In the genomic region with DNA sequence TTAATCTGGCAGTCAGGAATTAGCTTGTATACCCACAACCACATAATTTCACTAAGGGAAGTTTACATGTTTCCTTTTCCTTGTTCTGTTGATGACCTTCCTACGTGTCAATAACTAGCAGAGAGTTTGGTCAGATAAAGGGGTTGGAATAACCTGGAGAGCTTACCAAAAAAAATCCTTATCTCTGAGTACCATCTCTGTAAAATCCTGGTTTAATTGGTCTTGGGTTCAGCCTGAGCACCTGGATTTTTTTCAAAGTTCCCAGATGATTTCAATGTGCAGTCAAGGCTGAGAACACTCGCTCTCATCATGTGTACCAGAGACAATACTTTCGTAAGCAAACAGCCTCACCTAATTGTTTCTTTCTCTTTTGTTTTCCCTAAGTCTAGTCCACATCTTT, we compare ENCODE assay signal across 19 cellular contexts.
"Had no signal": no experiment of that assay in that cellular context is flagged by ENCODE, and none has a peak within 500 bp of the region (broad histone marks: within the 10 kb centered on the region; RNA-seq: fewer than 3 reads in every experiment).

No MANE protein-coding gene starts in this region.

- DNase-seq: effector memory CD4-positive, alpha-beta T cell; esophagus squamous epithelium; glutamatergic neuron; islet precursor cell; naive thymus-derived CD4-positive, alpha-beta T cell; nephron progenitor cell; posterior cingulate gyrus; spleen; stimulated activated CD4-positive, alpha-beta T cell treated with anti-CD3 and anti-CD28 coated beads, Interleukin-15, amount 100 ng/mL, for 24 hours; stimulated activated CD4-positive, alpha-beta T cell treated with anti-CD3 and anti-CD28 coated beads, Interleukin-1b, Interleukin-23, amount 100 ng/mL, for 48 hours; stimulated activated CD4-positive, alpha-beta T cell treated with anti-CD3 and anti-CD28 coated beads, Interleukin-4, amount 100 ng/mL, for 4 hours; stimulated activated naive B cell treated with anti-CD40 and anti-IgM and Interleukin-4, amounts not matched to agents 10 μg/mL and 1 μg/mL and 100 μg/mL, for 72 hours; stimulated activated naive CD8-positive, alpha-beta T cell treated with anti-CD3 and anti-CD28 coated beads, Interleukin-15, amount 100 ng/mL, for 72 hours; transverse colon had no signal

- H3K4me3 ChIP-seq: esophagus squamous epithelium, gastroesophageal sphincter, spleen, thoracic aorta, transverse colon had no signal

- ATAC-seq: gastroesophageal sphincter; left lobe of liver; naive thymus-derived CD4-positive, alpha-beta T cell; sciatic nerve; stimulated activated naive B cell treated with anti-CD40 and anti-IgM and Interleukin-4, amounts not matched to agents 10 μg/mL and 1 μg/mL and 100 μg/mL, for 72 hours; stimulated activated naive CD8-positive, alpha-beta T cell treated with anti-CD3 and anti-CD28 coated beads, Interleukin-15, amount 100 ng/mL, for 72 hours had no signal

- H3K27ac ChIP-seq: esophagus squamous epithelium, gastroesophageal sphincter, neutrophil, spleen, thoracic aorta, transverse colon had no signal

- H3K36me3 ChIP-seq: esophagus squamous epithelium, gastroesophageal sphincter, neutrophil, spleen, thoracic aorta, transverse colon had no signal

- H3K9me3 ChIP-seq: esophagus squamous epithelium, gastroesophageal sphincter, neutrophil, thoracic aorta, transverse colon had no signal

- H3K27me3 ChIP-seq: esophagus squamous epithelium, gastroesophageal sphincter, neutrophil, spleen, transverse colon had no signal

- H3K4me1 ChIP-seq: esophagus squamous epithelium, gastroesophageal sphincter, spleen, transverse colon had no signal
